In the genomic region with DNA sequence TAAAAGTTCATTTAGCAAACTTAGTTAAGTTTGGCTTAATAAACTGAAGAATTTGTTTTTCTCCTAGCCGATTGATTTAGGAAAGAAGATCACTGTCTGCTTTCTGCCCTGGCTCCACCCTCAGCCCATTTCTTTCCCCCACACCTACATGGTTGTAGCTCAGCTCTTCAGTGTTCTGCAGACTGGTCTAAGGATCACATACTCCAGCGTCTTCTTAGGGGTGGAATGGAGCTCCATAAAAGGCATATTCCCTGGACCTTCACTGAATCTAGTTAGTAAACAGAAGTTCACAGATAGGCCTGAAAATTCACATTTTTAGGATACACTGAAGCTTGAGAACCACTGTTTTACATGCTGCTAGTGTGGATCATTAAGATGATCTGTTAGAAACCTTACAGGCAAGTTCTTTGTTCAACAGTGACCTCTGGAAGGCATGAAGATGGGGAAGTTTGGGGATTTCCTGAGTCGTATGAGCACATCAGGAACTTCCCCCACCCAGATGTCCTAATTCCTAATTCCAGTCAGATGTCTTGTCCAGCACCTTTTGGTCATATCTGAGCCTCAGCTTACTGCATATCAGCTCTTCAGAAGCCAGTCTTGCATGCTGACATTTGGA, we compare ENCODE assay signal across 8 cellular contexts. TPM values are rescaled to one million over a fixed set of nuclear protein-coding genes. Genes with fewer than 3 reads are reported as not detected.
A peak's percentile ranks its signal among the peaks of the same experiment; 100 is the strongest.
DNase-seq lines count a peak whose midpoint lies in the region; ATAC-seq and TF ChIP-seq lines count a peak whose summit lies in the region.

No MANE protein-coding gene starts in this region.

- H3K4me2 ChIP-seq in hepatocyte = no peak overlapping the region

- WGBS in hepatocyte (ENCODE audit: low lambda C conversion rate, missing lambda C conversion rate) = 80% methylated on average over 3 of the region's 3 CpGs

- no peaks in the 10 kb centered on the region for H3K9me2 ChIP-seq in hepatocyte (replicated peaks; ENCODE audit: insufficient read depth)

- H3K4me3 ChIP-seq in fibroblast of villous mesenchyme (ENCODE audit: low read depth, low read length) (no peak overlapping the region), hepatocyte (no peak overlapping the region)

- CTCF ChIA-PET in GM10248 (lab: Yijun Ruan, JAX) = interaction anchor here (0.7 to 2.8 kb wide), 5 partner anchors 13 to 63 kb away, joined by 3 to 9 read pairs (median 4); no protein-coding TSS in a partner anchor

- no peaks in the 10 kb centered on the region for H3K79me2 ChIP-seq in hepatocyte

- no peak overlapping the region for H2AFZ ChIP-seq in hepatocyte

- no peaks in the 10 kb centered on the region for H3K9me3 ChIP-seq in hepatocyte (ENCODE audit: low read depth)

- ATAC-seq in GM19372 (IDR thresholded peaks at IDR 0.05; ENCODE audit: low read depth, unreplicated experiment) (peak; percentile 45), HG03442 (IDR thresholded peaks at IDR 0.05; ENCODE audit: unreplicated experiment) (peak; percentile 49), HG03139 (IDR thresholded peaks at IDR 0.05; ENCODE audit: unreplicated experiment) (no peak)

- H3K27ac ChIP-seq in hepatocyte = no peak overlapping the region

- no peaks in the 10 kb centered on the region for H3K36me3 ChIP-seq in hepatocyte (replicated peaks; ENCODE audit: insufficient read depth, low read depth)

- H4K20me1 ChIP-seq in hepatocyte (ENCODE audit: insufficient read depth, poor library complexity, severe bottlenecking) = no peaks in the 10 kb centered on the region

- TF ChIP-seq CTCF in GM10248 (IDR thresholded peaks at IDR 0.05; ENCODE audit: control extremely low read depth, extremely low read depth, low read depth, missing control alignments) (no peak), fibroblast of villous mesenchyme (IDR thresholded peaks at IDR 0.05; ENCODE audit: insufficient read depth, low read depth, low read length) (no peak), hepatocyte (IDR thresholded peaks at IDR 0.05; ENCODE audit: poor library complexity) (no peak)

- H3K4me1 ChIP-seq in hepatocyte (ENCODE audit: insufficient read depth) = peaks cover 11% of the 10 kb centered on the region

- POLR2A ChIA-PET in GM10248 (lab: Yijun Ruan, JAX) = no interaction called here

- no peaks in the 10 kb centered on the region for H3K27me3 ChIP-seq in hepatocyte

- DNase-seq in GM10248 (ENCODE audit: extremely low spot score) (peak; percentile 31), fibroblast of villous mesenchyme (ENCODE audit: low read depth) (peak; percentile 17), NCI-H1694 (lab: John Stamatoyannopoulos, UW) (no peak), hepatocyte (ENCODE audit: low spot score) (no peak), cerebellar nuclear complex (lab: John Stamatoyannopoulos, UW) (no peak)

RNA-seq across cellular contexts. Expression of a gene that starts 16.8 kb away (rescaled TPM):
- total RNA-seq in fibroblast of villous mesenchyme (0.64 and 0.86 TPM in 2 replicates), hepatocyte (2.4 and 3.1 TPM in 2 replicates)
- 2.0 and 2.1 TPM in 2 replicates for polyA plus RNA-seq in hepatocyte

RNA-seq across cellular contexts. Expression of a gene that starts 40.3 kb away (rescaled TPM):
- total RNA-seq in fibroblast of villous mesenchyme = 4.3 and 4.5 TPM in 2 replicates
- total RNA-seq in hepatocyte = 12.1 and 13.9 TPM in 2 replicates
- 5.9 and 6.5 TPM in 2 replicates for polyA plus RNA-seq in hepatocyte

Comparison
In these comparisons a context has a peak if more than half of its experiments do, and no peak if none do; other contexts are left out.
1. DNase-seq: peak in GM10248 (single experiment) and fibroblast of villous mesenchyme (single experiment); none in NCI-H1694 (single experiment), hepatocyte (single experiment) and cerebellar nuclear complex (0 of 2).